Comparison of ENCODE assay signal across 23 cellular contexts in the genomic region with DNA sequence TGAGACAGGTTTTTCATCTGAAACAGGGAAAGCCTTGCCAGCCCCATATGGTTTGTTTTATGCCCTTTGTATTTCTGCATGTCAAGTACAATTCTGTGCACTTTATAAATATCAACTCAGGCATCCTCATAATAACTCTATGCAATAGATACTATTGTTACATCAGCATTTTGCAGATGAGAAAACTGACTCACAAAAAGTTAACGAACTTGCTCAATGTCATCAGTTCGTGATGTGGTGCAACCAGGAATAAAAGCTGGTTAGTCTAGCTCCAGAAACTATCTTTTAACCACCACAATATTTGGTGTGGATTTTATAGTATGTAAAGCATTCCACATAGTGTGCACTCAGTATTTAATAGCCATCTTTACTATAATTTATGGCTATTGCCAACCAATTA.
A peak's percentile ranks its signal among the peaks of the same experiment; 100 is the strongest.
DNase-seq lines count a peak whose midpoint lies in the region; ATAC-seq and TF ChIP-seq lines count a peak whose summit lies in the region.
"Had no signal": no experiment of that assay in that cellular context is flagged by ENCODE, and none has a peak within 500 bp of the region (broad histone marks: within the 10 kb centered on the region; RNA-seq: fewer than 3 reads in every experiment).

No MANE protein-coding gene starts in this region.

- H3K9me3 ChIP-seq in PC-9 (ENCODE audit: insufficient read depth, low read depth), result no peaks in the 10 kb centered on the region
- H3K9me3 ChIP-seq: adrenal gland, heart right ventricle, lower lobe of right lung, MG63, ovary had no signal

- no peaks in the 10 kb centered on the region for H4K20me1 ChIP-seq in PC-9 (ENCODE audit: insufficient read depth)

- H2AFZ ChIP-seq in PC-9, result peak overlapping the region; percentile 15; the same call in 1 of the 2 replicates

- H3K4me2 ChIP-seq in PC-9, result peak overlapping the region; percentile 13; the same call in 1 of the 2 replicates

- CTCF ChIA-PET in PC-9 (lab: Charles Lee), result no interaction called here

- POLR2A ChIA-PET in PC-9 (lab: Charles Lee; ENCODE audit: unreplicated experiment), result no interaction called here

- no peaks in the 10 kb centered on the region for H3F3A ChIP-seq in PC-9 (ENCODE audit: insufficient read depth, low read depth)

- H3K4me3 ChIP-seq in PC-9, result no peak overlapping the region
- H3K4me3 ChIP-seq: adrenal gland, heart right ventricle, lower lobe of right lung, ovary, stomach had no signal

- no peak overlapping the region for H3K27ac Mint-ChIP-seq in natural killer cell treated with Interleukin-12 subunit alpha and Interleukin-12 subunit beta and Interleukin-15 and Interleukin-18, amount 100 ng/mL, for 72 hours
- H3K27ac Mint-ChIP-seq: activated B cell treated with CpG ODN at 0.5 μM for 24 hours had no signal

- no peaks in the 10 kb centered on the region for H3K9me2 ChIP-seq in PC-9 (ENCODE audit: insufficient read depth)

- peaks cover 14% of the 10 kb centered on the region; the same call in 1 of the 2 replicates for H3K4me1 ChIP-seq in PC-9 (replicated peaks; ENCODE audit: insufficient read depth)
- H3K4me1 ChIP-seq: adrenal gland, heart right ventricle, lower lobe of right lung, stomach had no signal

- ATAC-seq in HG02885 (IDR thresholded peaks at IDR 0.05; ENCODE audit: poor library complexity, unreplicated experiment) (peak; percentile 33), esophagus mucosa (peak; percentile 63), GM21737 (IDR thresholded peaks at IDR 0.05; ENCODE audit: unreplicated experiment) (no peak)
- no peak for ATAC-seq in natural killer cell treated with Interleukin-12 subunit alpha and Interleukin-12 subunit beta and Interleukin-15 and Interleukin-18, amount 100 ng/mL, for 72 hours
- ATAC-seq: heart right ventricle, lower lobe of right lung, sciatic nerve had no signal

- H3K27ac ChIP-seq in PC-9, result no peak overlapping the region
- H3K27ac ChIP-seq: adrenal gland, heart right ventricle, lower lobe of right lung, ovary, stomach had no signal

- no peaks in the 10 kb centered on the region for H3K27me3 Mint-ChIP-seq in natural killer cell treated with Interleukin-12 subunit alpha and Interleukin-12 subunit beta and Interleukin-15 and Interleukin-18, amount 100 ng/mL, for 72 hours
- H3K27me3 Mint-ChIP-seq: activated B cell treated with CpG ODN at 0.5 μM for 24 hours had no signal

- no peak overlapping the region for H3K4me3 Mint-ChIP-seq in natural killer cell treated with Interleukin-12 subunit alpha and Interleukin-12 subunit beta and Interleukin-15 and Interleukin-18, amount 100 ng/mL, for 72 hours
- H3K4me3 Mint-ChIP-seq: activated B cell treated with CpG ODN at 0.5 μM for 24 hours had no signal

- H3K4me1 Mint-ChIP-seq in natural killer cell treated with Interleukin-12 subunit alpha and Interleukin-12 subunit beta and Interleukin-15 and Interleukin-18, amount 100 ng/mL, for 72 hours (ENCODE audit: low read depth in 2 of 2), result no peaks in the 10 kb centered on the region
- H3K4me1 Mint-ChIP-seq: activated B cell treated with CpG ODN at 0.5 μM for 24 hours had no signal

- BruUV-seq in PC-9 (replicated peaks; lab: Mats Ljungman, UMichigan), result no TSS peak

- DNase-seq in AG09319 (ENCODE audit: extremely low read depth, low read depth) (peak; percentile 29), PC-9 (no peak), SW 1271 (lab: John Stamatoyannopoulos, UW) (no peak), activated T-cell treated with anti-CD3 and anti-CD28 coated beads for 4 hours (no peak)
- DNase-seq in natural killer cell treated with Interleukin-12 subunit alpha and Interleukin-12 subunit beta and Interleukin-15 and Interleukin-18, amount 100 ng/mL, for 72 hours (ENCODE audit: low spot score), result no peak
- DNase-seq: activated B cell treated with CpG ODN at 0.5 μM for 24 hours; activated CD8-positive, alpha-beta memory T cell treated with anti-CD3 and anti-CD28 coated beads for 24 hours; adrenal gland; caudate nucleus; EL; heart right ventricle; lower lobe of right lung; MG63; NCI-H187; NCI-H446 treated with DMSO at 0.1 percent for 48 hours; ovary; SHP77; stimulated activated CD4-positive, alpha-beta T cell treated with anti-CD3 and anti-CD28 coated beads, Interleukin-2, amount 100 ng/mL, for 24 hours; stomach had no signal

- no peaks in the 10 kb centered on the region for H3K27me3 ChIP-seq in PC-9 (ENCODE audit: insufficient read depth, low read depth)
- H3K27me3 ChIP-seq: adrenal gland, heart right ventricle, MG63, ovary, stomach had no signal

- no peaks in the 10 kb centered on the region for H3K36me3 ChIP-seq in PC-9 (ENCODE audit: low read depth)
- H3K36me3 ChIP-seq: adrenal gland, heart right ventricle, lower lobe of right lung, MG63, ovary, stomach had no signal

- no peaks in the 10 kb centered on the region for H3K79me2 ChIP-seq in PC-9 (ENCODE audit: low read depth)

- intact Hi-C loops in PC-9 (cut with micrococcal nuclease; ENCODE audit: unreplicated experiment), result no loop called here

- peaks cover 5% of the 10 kb centered on the region for H3K9me3 Mint-ChIP-seq in natural killer cell treated with Interleukin-12 subunit alpha and Interleukin-12 subunit beta and Interleukin-15 and Interleukin-18, amount 100 ng/mL, for 72 hours

- no peak for TF ChIP-seq CTCF in AG09319 (IDR thresholded peaks at IDR 0.05; ENCODE audit: low read depth, low read length)
- no peak for TF ChIP-seq CTCF in PC-9 (conservative IDR thresholded peaks at IDR 0.05)

- peaks cover 4% of the 10 kb centered on the region for H3K36me3 Mint-ChIP-seq in natural killer cell treated with Interleukin-12 subunit alpha and Interleukin-12 subunit beta and Interleukin-15 and Interleukin-18, amount 100 ng/mL, for 72 hours

Comparison
In these comparisons a context has a peak if more than half of its experiments do, and no peak if none do; other contexts are left out.
1. ATAC-seq: peak in HG02885 (single experiment) and esophagus mucosa (single experiment); none in natural killer cell treated with Interleukin-12 subunit alpha and Interleukin-12 subunit beta and Interleukin-15 and Interleukin-18, amount 100 ng/mL, for 72 hours (0 of 2) and GM21737 (single experiment).